1 cellular context compared by ENCODE assay signal in genomic region chr5:34959323-34959722, GRCh38.
TF ChIP-seq lines count a peak whose summit lies in the region.

No MANE protein-coding gene starts in this region.

TF ChIP-seq in WTC11, 78 proteins besides CTCF, POLR2A, EP300 and RAD21 (continued from another document):
- TF ChIP-seq USF1 (CRISPR knock-in tag; IDR thresholded peaks at IDR 0.05), result no peak
- TF ChIP-seq KAT7 (CRISPR knock-in tag; IDR thresholded peaks at IDR 0.05; ENCODE audit: borderline replicate concordance), result no peak
- TF ChIP-seq ATF6 (CRISPR knock-in tag; IDR thresholded peaks at IDR 0.05), result no peak
